8 cellular contexts compared by ENCODE assay signal in genomic region chr13:112931028-112931934, GRCh38. TPM values are rescaled to one million over a fixed set of nuclear protein-coding genes. Genes with fewer than 3 reads are reported as not detected.
A peak's percentile ranks its signal among the peaks of the same experiment; 100 is the strongest.
DNase-seq lines count a peak whose midpoint lies in the region; ATAC-seq and TF ChIP-seq lines count a peak whose summit lies in the region.

No MANE protein-coding gene starts in this region.

- 35 to 36% methylated on average over 32 of the region's 32 CpGs for WGBS in GM23248 (ENCODE audit: low coverage in 1 of 2, low lambda C conversion rate in 2 of 2, missing lambda C conversion rate in 2 of 2), 2 experiments

- H3K27ac ChIP-seq in GM23248 (no peak overlapping the region), brain microvascular endothelial cell (no peak overlapping the region)

- in situ Hi-C loops in GM23248 (cut with MboI) (loop anchor here (25.0 kb wide), 1 partner anchor 456 kb away; no protein-coding TSS in a partner anchor), brain microvascular endothelial cell (cut with HindIII; ENCODE audit: low pct_ligation_motif_present, low sequenced_read_pairs) (no loop called here)

- H4K20me1 ChIP-seq in GM23248 (ENCODE audit: insufficient read depth): no peaks in the 10 kb centered on the region

- H3K4me2 ChIP-seq in GM23248 (ENCODE audit: unreplicated experiment): no peak overlapping the region

- DNase-seq in 8988T (peak; percentile 74), GM23248 (peak; percentile 81), NCI-H2171 treated with DMSO at 0.1 percent for 48 hours (lab: John Stamatoyannopoulos, UW) (peak; percentile 92), brain microvascular endothelial cell (peak; percentile 66), kidney epithelial cell (ENCODE audit: low read depth) (peak; percentile 70)

- no peaks in the 10 kb centered on the region for H3K79me2 ChIP-seq in GM23248 (ENCODE audit: insufficient read depth)

- H3K27me3 ChIP-seq in GM23248 (replicated peaks; ENCODE audit: insufficient read depth) (peaks cover 51% of the 10 kb centered on the region), brain microvascular endothelial cell (replicated peaks) (no peaks in the 10 kb centered on the region), kidney epithelial cell (ENCODE audit: control insufficient read depth, insufficient read depth, low read length) (no peaks in the 10 kb centered on the region)

- TF ChIP-seq CTCF in brain microvascular endothelial cell (IDR thresholded peaks at IDR 0.05; ENCODE audit: low read depth, low read length, missing control alignments): peak; percentile 76
- peak; percentile 95 for TF ChIP-seq CTCF in kidney epithelial cell (IDR thresholded peaks at IDR 0.05; ENCODE audit: insufficient read depth, low read length, poor library complexity, severe bottlenecking)

- H3F3A ChIP-seq in GM23248 (ENCODE audit: insufficient read depth): no peaks in the 10 kb centered on the region

- peak overlapping the region; percentile 72 for H2AFZ ChIP-seq in GM23248

- H3K9me2 ChIP-seq in GM23248 (ENCODE audit: insufficient read depth): no peaks in the 10 kb centered on the region

- H3K9me3 ChIP-seq in GM23248 (ENCODE audit: low read depth): no peaks in the 10 kb centered on the region

- H3K4me3 ChIP-seq in GM23248 (no peak overlapping the region), brain microvascular endothelial cell (ENCODE audit: low read depth, low read length) (no peak overlapping the region), kidney epithelial cell (ENCODE audit: low read depth, low read length) (peak overlapping the region; percentile 26)

- no peak for ATAC-seq in GM18858 (IDR thresholded peaks at IDR 0.05; ENCODE audit: unreplicated experiment)
- ATAC-seq in GM21447 (IDR thresholded peaks at IDR 0.05; ENCODE audit: unreplicated experiment): no peak
- no peak for ATAC-seq in HG03045 (IDR thresholded peaks at IDR 0.05; ENCODE audit: unreplicated experiment)

- H3K36me3 ChIP-seq in GM23248 (ENCODE audit: low read depth) (no peaks in the 10 kb centered on the region), brain microvascular endothelial cell (replicated peaks) (no peaks in the 10 kb centered on the region), kidney epithelial cell (ENCODE audit: control insufficient read depth, insufficient read depth, low read length) (no peaks in the 10 kb centered on the region)

- H3K9ac ChIP-seq in GM23248: no peak overlapping the region

- H3K4me1 ChIP-seq in GM23248 (ENCODE audit: insufficient read depth): no peaks in the 10 kb centered on the region

RNA-seq across cellular contexts. Expression of gene MCF2L, which starts 37.7 kb away (rescaled TPM):
- total RNA-seq in GM23248 (2014; rRNA removed; shearing (Covaris generic)): not detected in 2 replicates
- polyA plus RNA-seq in GM23248 (2016; fragmentation: Nextera tagmentation; extraction: Ambion mirVana): not detected in 2 replicates
- total RNA-seq in kidney epithelial cell: 12.3 and 13.8 TPM in 2 replicates

Comparison
In these comparisons a context has a peak if more than half of its experiments do, and no peak if none do; other contexts are left out.
1. RNA of gene MCF2L, which starts 37.7 kb away (total RNA-seq): 12.3 to 13.8 TPM in kidney epithelial cell; not detected in GM23248; every median in the first group is over 10 times any median in the second.
2. Peak in every context shown above with its lines, with median percentiles within 50 percentile points of each other: DNase-seq.